ENCODE assay signal across 17 cellular contexts in the genomic region with DNA sequence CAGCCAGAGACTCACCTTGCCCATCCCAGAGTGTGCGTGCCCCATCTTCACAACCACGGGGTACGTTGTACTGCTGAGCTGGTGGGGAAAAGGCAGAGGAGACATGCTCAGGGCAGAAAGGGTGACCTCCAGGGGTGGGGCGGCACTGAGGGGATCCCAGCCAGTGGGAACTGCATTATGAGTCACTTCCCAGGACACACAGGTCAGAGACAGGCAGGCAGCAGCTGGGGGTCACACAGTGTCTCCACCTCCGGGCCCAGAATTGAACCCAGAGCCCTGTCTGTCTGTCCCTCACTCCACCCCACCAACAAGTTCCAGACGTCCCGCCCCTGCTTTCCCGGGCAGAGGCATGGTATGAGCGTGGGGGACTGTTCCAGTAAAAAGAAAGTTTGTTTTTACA.
"Had no signal": no experiment of that assay in that cellular context is flagged by ENCODE, and none has a peak within 500 bp of the region (broad histone marks: within the 10 kb centered on the region; RNA-seq: fewer than 3 reads in every experiment).

No MANE protein-coding gene starts in this region.

- H3K27ac ChIP-seq: colonic mucosa, lower lobe of right lung, prostate gland, transverse colon, VCaP had no signal

- H3K4me3 ChIP-seq: colonic mucosa, lower lobe of right lung, prostate gland, transverse colon had no signal

- ATAC-seq: activated CD8-positive, alpha-beta T cell treated with anti-CD3 and anti-CD28 coated beads for 36 hours; activated naive CD8-positive, alpha-beta T cell treated with anti-CD3 and anti-CD28 coated beads, Interleukin-2, amount 50 U/mL, for 24 hours; lower lobe of right lung; natural killer cell treated with Interleukin-12 subunit alpha and Interleukin-12 subunit beta and Interleukin-15 and Interleukin-18, amount 100 ng/mL, for 72 hours; sciatic nerve; stimulated activated naive B cell treated with anti-CD40 and anti-IgM and Interleukin-4, amounts not matched to agents 10 μg/mL and 1 μg/mL and 100 μg/mL, for 72 hours; T-cell had no signal

- DNase-seq: activated CD8-positive, alpha-beta memory T cell treated with anti-CD3 and anti-CD28 coated beads, Interleukin-2, amount 50 U/mL, for 4 hours; activated CD8-positive, alpha-beta T cell treated with anti-CD3 and anti-CD28 coated beads for 36 hours; activated naive CD4-positive, alpha-beta T cell treated with Interleukin-2 at 50 U/mL for 16 hours; activated naive CD8-positive, alpha-beta T cell treated with anti-CD3 and anti-CD28 coated beads, Interleukin-2, amount 50 U/mL, for 24 hours; colonic mucosa; effector CD4-positive, alpha-beta T cell; lower lobe of right lung; nucleus accumbens; stimulated activated CD4-positive, alpha-beta T cell treated with anti-CD3 and anti-CD28 coated beads, Interleukin-2, amount 100 ng/mL, for 24 hours; stimulated activated naive B cell treated with anti-CD40 and anti-IgM and Interleukin-4, amounts not matched to agents 10 μg/mL and 1 μg/mL and 100 μg/mL, for 72 hours; substantia nigra; T-cell; transverse colon had no signal
